Comparison of ENCODE assay signal across 8 cellular contexts in the genomic region with DNA sequence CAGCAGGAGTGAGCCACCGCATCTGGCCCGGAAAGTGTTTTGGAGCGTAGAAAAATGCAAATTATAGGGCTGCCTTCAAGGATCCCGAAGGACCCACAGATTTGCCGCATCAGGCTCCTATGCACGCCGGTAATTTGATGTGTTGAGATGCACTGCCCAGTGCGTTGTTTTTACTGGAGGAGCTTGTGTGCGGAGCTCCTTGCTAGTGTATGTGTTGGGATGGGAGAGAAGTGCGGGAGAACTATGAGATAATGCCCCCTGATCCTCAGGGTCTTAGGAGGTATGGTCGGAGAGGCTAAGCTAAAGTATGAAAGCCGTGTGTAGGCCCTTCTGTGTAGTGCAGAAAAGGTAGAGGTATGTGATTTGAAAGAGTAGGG.
A peak's percentile ranks its signal among the peaks of the same experiment; 100 is the strongest.
DNase-seq lines count a peak whose midpoint lies in the region; ATAC-seq and TF ChIP-seq lines count a peak whose summit lies in the region.

No MANE protein-coding gene starts in this region.

- peaks cover 16% of the 10 kb centered on the region; the same call in 1 of the 2 replicates for H4K20me1 ChIP-seq in DND-41 (ENCODE audit: insufficient read depth, low read length)

- H3K4me1 ChIP-seq in DND-41 (ENCODE audit: insufficient read depth, low read length) = peaks cover 53% of the 10 kb centered on the region

- H3K4me2 ChIP-seq in DND-41 (ENCODE audit: insufficient read depth, low read length) = peak overlapping the region; percentile 76

- H3K36me3 ChIP-seq in DND-41 (ENCODE audit: insufficient read depth, low read length) = no peaks in the 10 kb centered on the region; the same call in none of the 2 replicates

- no peaks in the 10 kb centered on the region for H3K27me3 ChIP-seq in DND-41 (ENCODE audit: insufficient read depth, low read length, poor library complexity)

- peaks cover 91% of the 10 kb centered on the region for H3K79me2 ChIP-seq in DND-41 (ENCODE audit: insufficient read depth, low read length)

- ATAC-seq in DND-41 (ENCODE audit: insufficient read depth, low read depth) = no peak
- ATAC-seq in HG02884 (IDR thresholded peaks at IDR 0.05; ENCODE audit: unreplicated experiment) = no peak

- DNase-seq in DND-41 = no peak
- DNase-seq in HS-27A (ENCODE audit: low read depth) = peak; percentile 15
- peak; percentile 48 to 52 for DNase-seq in activated T-cell treated with anti-CD3 and anti-CD28 coated beads, Interleukin-2, amount 50 U/mL, for 48 hours
- peak; percentile 39 for DNase-seq in glomerular visceral epithelial cell (ENCODE audit: extremely low spot score)
- DNase-seq in KG1 (lab: John Stamatoyannopoulos, UW) = no peak
- DNase-seq in SIG-M5 treated with dmso at 0.1 percent for 504 hours (lab: John Stamatoyannopoulos, UW; ENCODE audit: unreplicated experiment) = no peak

- H3K9ac ChIP-seq in DND-41 (ENCODE audit: low read depth, low read length) = peak overlapping the region; percentile 93

- H3K4me3 ChIP-seq in DND-41 (ENCODE audit: low read depth in 1 of 2, low read length in 2 of 2) = peak overlapping the region; percentile 59 to 90
- peak overlapping the region; percentile 58 to 96 (median 80) for H3K4me3 ChIP-seq in skin epidermis

- H3K9me3 ChIP-seq in DND-41 (ENCODE audit: insufficient read depth, low read length, severe bottlenecking) = no peaks in the 10 kb centered on the region

- no peak for TF ChIP-seq CTCF in DND-41 (IDR thresholded peaks at IDR 0.05; ENCODE audit: borderline replicate concordance, extremely low read depth, low read length, poor library complexity, severe bottlenecking)

- H2AFZ ChIP-seq in DND-41 (ENCODE audit: low read depth, low read length) = peak overlapping the region; percentile 100

- H3K27ac ChIP-seq in DND-41 (ENCODE audit: low read length) (peak overlapping the region; percentile 100), skin epidermis (peak overlapping the region in 20 of 21 experiments; percentile 75 to 99 (median 96))

Comparison
In these comparisons a context has a peak if more than half of its experiments do, and no peak if none do; other contexts are left out.
1. DNase-seq: peak in HS-27A (single experiment), activated T-cell treated with anti-CD3 and anti-CD28 coated beads, Interleukin-2, amount 50 U/mL, for 48 hours (2 of 2) and glomerular visceral epithelial cell (single experiment); none in DND-41 (single experiment), KG1 (single experiment) and SIG-M5 treated with dmso at 0.1 percent for 504 hours (single experiment).